8 cellular contexts compared by ENCODE assay signal in genomic region chr4:102868153-102868781, GRCh38. TPM values are rescaled to one million over a fixed set of nuclear protein-coding genes. Genes with fewer than 3 reads are reported as not detected.
DNase-seq lines count a peak whose midpoint lies in the region; ATAC-seq and TF ChIP-seq lines count a peak whose summit lies in the region.

No MANE protein-coding gene starts in this region.

- H3K4me1 Mint-ChIP-seq in activated CD4-positive, alpha-beta T cell treated with anti-CD3 and anti-CD28 coated beads, Interleukin-2, amount 10 ng/mL, durations not matched to agents 24 days and 14 days: peaks cover 59% of the 10 kb centered on the region
- H3K4me1 Mint-ChIP-seq in endothelial cell (ENCODE audit: unreplicated experiment): peaks cover 20% of the 10 kb centered on the region

- H3K9me3 Mint-ChIP-seq in activated CD4-positive, alpha-beta T cell treated with anti-CD3 and anti-CD28 coated beads, Interleukin-2, amount 10 ng/mL, durations not matched to agents 24 days and 14 days: peaks cover 7% of the 10 kb centered on the region
- H3K9me3 Mint-ChIP-seq in endothelial cell (ENCODE audit: unreplicated experiment): no peaks in the 10 kb centered on the region

- TF ChIP-seq CTCF in endothelial cell (IDR thresholded peaks at IDR 0.05; ENCODE audit: unreplicated experiment): no peak

- peak overlapping the region; percentile 54 for H2AFZ ChIP-seq in neuron (ENCODE audit: low read depth, low read length)

- peaks cover 35% of the 10 kb centered on the region for H3K36me3 Mint-ChIP-seq in activated CD4-positive, alpha-beta T cell treated with anti-CD3 and anti-CD28 coated beads, Interleukin-2, amount 10 ng/mL, durations not matched to agents 24 days and 14 days (ENCODE audit: low read depth)
- H3K36me3 Mint-ChIP-seq in endothelial cell (ENCODE audit: low read depth, unreplicated experiment): peaks cover 5% of the 10 kb centered on the region

- no peaks in the 10 kb centered on the region for H3K27me3 Mint-ChIP-seq in activated CD4-positive, alpha-beta T cell treated with anti-CD3 and anti-CD28 coated beads, Interleukin-2, amount 10 ng/mL, durations not matched to agents 24 days and 14 days
- H3K27me3 Mint-ChIP-seq in endothelial cell (ENCODE audit: unreplicated experiment): peaks cover 2% of the 10 kb centered on the region

- H3K9me3 ChIP-seq in neuron (ENCODE audit: low read length): no peaks in the 10 kb centered on the region

- no peak for ATAC-seq in GM21360 (IDR thresholded peaks at IDR 0.05; ENCODE audit: unreplicated experiment)
- ATAC-seq in GM21515 (IDR thresholded peaks at IDR 0.05; ENCODE audit: unreplicated experiment): no peak
- no peak for ATAC-seq in GM19351 (IDR thresholded peaks at IDR 0.05; ENCODE audit: unreplicated experiment)

- H3K27ac Mint-ChIP-seq in activated CD4-positive, alpha-beta T cell treated with anti-CD3 and anti-CD28 coated beads, Interleukin-2, amount 10 ng/mL, durations not matched to agents 24 days and 14 days: peak overlapping the region; percentile 99
- peak overlapping the region; percentile 94 for H3K27ac Mint-ChIP-seq in endothelial cell (ENCODE audit: unreplicated experiment)

- peak overlapping the region; percentile 76 for H3K4me3 ChIP-seq in neuron (ENCODE audit: low read length)

- H3K4me3 Mint-ChIP-seq in activated CD4-positive, alpha-beta T cell treated with anti-CD3 and anti-CD28 coated beads, Interleukin-2, amount 10 ng/mL, durations not matched to agents 24 days and 14 days: peak overlapping the region; percentile 93
- H3K4me3 Mint-ChIP-seq in endothelial cell (ENCODE audit: unreplicated experiment): peak overlapping the region; percentile 91

- peaks cover 7% of the 10 kb centered on the region for H3K36me3 ChIP-seq in neuron (ENCODE audit: insufficient read depth, low read length)

- peaks cover 11% of the 10 kb centered on the region for H3K4me1 ChIP-seq in neuron (ENCODE audit: insufficient read depth, low read length)

- DNase-seq in activated CD4-positive, alpha-beta T cell treated with anti-CD3 and anti-CD28 coated beads, Interleukin-2, amount 10 ng/mL, durations not matched to agents 24 days and 14 days: peak; percentile 78
- no peak for DNase-seq in activated CD4-positive, alpha-beta T cell treated with anti-CD3 and anti-CD28 coated beads, Interleukin-2, amount 50 U/mL, for 4 hours
- DNase-seq in T-helper 9 cell (peak; percentile 9), endothelial cell (ENCODE audit: low spot score) (peak; percentile 20)

- no peaks in the 10 kb centered on the region for H3K27me3 ChIP-seq in neuron (ENCODE audit: insufficient read depth, low read length)

- intact Hi-C loops in activated CD4-positive, alpha-beta T cell treated with anti-CD3 and anti-CD28 coated beads, Interleukin-2, amount 10 ng/mL, durations not matched to agents 24 days and 14 days (cut with micrococcal nuclease): loop anchor here (1.0 to 5.0 kb wide), 3 partner anchors 41 to 229 kb away; partner anchors contain the start of genes BDH2, MANBA and UBE2D3

RNA-seq across cellular contexts. Expression of gene CISD2, which starts 0.5 kb away (rescaled TPM):
- total RNA-seq in activated CD4-positive, alpha-beta T cell treated with anti-CD3 and anti-CD28 coated beads, Interleukin-2, amount 10 ng/mL, durations not matched to agents 24 days and 14 days: 43.9 and 48.5 TPM in 2 replicates
- total RNA-seq in endothelial cell (ENCODE audit: unreplicated experiment): 27.2 TPM

RNA-seq across cellular contexts. Expression of gene UBE2D3, which starts 40.9 kb away (rescaled TPM):
- 488 TPM in 2 replicates for total RNA-seq in activated CD4-positive, alpha-beta T cell treated with anti-CD3 and anti-CD28 coated beads, Interleukin-2, amount 10 ng/mL, durations not matched to agents 24 days and 14 days
- total RNA-seq in endothelial cell (ENCODE audit: unreplicated experiment): 370 TPM

Comparison
In these comparisons a context has a peak if more than half of its experiments do, and no peak if none do; other contexts are left out.
1. DNase-seq: peak in activated CD4-positive, alpha-beta T cell treated with anti-CD3 and anti-CD28 coated beads, Interleukin-2, amount 10 ng/mL, durations not matched to agents 24 days and 14 days (single experiment), T-helper 9 cell (single experiment) and endothelial cell (single experiment); none in activated CD4-positive, alpha-beta T cell treated with anti-CD3 and anti-CD28 coated beads, Interleukin-2, amount 50 U/mL, for 4 hours (0 of 2).